Comparison of ENCODE assay signal across 1 cellular context in the genomic region with DNA sequence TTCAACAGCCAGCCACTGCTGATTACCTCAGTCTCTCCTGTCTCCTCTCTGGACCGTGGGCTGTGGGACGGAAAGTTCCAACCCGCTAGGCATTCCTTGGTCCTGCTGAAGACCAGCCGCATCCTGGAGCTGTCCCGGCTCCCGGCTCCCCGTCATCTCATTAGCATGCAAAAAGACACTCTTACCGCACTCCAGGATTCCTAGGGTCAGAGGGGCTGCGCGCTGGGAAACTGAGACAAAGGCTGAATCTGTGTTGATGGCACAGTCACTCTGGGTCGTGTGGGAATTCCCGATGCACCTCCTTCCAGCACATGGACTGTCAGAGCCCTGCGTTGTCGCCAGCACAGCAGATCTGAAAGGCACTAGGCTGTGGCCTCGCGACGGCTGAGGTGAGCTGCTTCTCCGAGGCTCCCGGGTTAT.
TF ChIP-seq lines count a peak whose summit lies in the region.

No MANE protein-coding gene starts in this region.

TF ChIP-seq in IMR-90, 13 proteins besides CTCF, POLR2A, EP300 and RAD21:
- TF ChIP-seq MAFK (IDR thresholded peaks at IDR 0.05; ENCODE audit: low read depth, low read length), result no peak
- TF ChIP-seq, protein P1, sequence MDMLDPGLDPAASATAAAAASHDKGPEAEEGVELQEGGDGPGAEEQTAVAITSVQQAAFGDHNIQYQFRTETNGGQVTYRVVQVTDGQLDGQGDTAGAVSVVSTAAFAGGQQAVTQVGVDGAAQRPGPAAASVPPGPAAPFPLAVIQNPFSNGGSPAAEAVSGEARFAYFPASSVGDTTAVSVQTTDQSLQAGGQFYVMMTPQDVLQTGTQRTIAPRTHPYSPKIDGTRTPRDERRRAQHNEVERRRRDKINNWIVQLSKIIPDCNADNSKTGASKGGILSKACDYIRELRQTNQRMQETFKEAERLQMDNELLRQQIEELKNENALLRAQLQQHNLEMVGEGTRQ (IDR thresholded peaks at IDR 0.05; ENCODE audit: low read depth, low read length), result no peak
- 0 out of 2 replicates have a peak, but pooled peaks have one; percentile 4 for TF ChIP-seq BHLHE40 (IDR thresholded peaks at IDR 0.05; ENCODE audit: low read depth, low read length)
- no peak for TF ChIP-seq FOS (IDR thresholded peaks at IDR 0.05; ENCODE audit: low read depth, low read length)
TF ChIP-seq in IMR-90: peak in this region for 1.
